In the genomic region with DNA sequence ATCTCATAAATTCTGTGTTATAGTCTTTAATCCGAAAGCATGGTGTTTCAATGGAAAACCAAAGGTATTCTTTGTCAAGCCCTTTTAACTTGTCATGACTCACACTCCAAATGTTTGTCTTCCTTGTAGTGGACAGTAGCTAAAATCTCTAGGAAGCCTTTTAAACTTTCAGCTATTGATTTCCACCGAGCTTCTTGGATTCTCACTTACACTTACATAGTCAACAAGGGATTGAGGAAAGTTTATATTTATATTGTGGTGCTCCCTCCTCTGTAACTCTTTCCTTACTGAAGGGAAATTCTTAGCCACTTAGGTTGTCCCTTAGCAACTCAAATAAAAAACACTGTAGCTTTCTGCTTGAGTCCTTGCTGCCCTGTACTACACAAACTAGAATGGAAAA, we compare ENCODE assay signal across 1 cellular context.
TF ChIP-seq lines count a peak whose summit lies in the region.

No MANE protein-coding gene starts in this region.

TF ChIP-seq in HepG2, 621 proteins besides CTCF, POLR2A, EP300 and RAD21:
- TF ChIP-seq ARNT (IDR thresholded peaks at IDR 0.05) (no peak), SOX13 (IDR thresholded peaks at IDR 0.05) (no peak), SOX13 (CRISPR knock-in tag; conservative IDR thresholded peaks at IDR 0.05 in 1 of 2, IDR thresholded peaks at IDR 0.05 in 1 of 2) (peak in 1 of 2 experiments; percentile 48; a peak in 2 of 4 replicates), ZC3H4 (CRISPR knock-in tag; IDR thresholded peaks at IDR 0.05; ENCODE audit: borderline replicate concordance) (no peak), HOXA5 (CRISPR knock-in tag; IDR thresholded peaks at IDR 0.05) (no peak), ZBTB39 (CRISPR knock-in tag; IDR thresholded peaks at IDR 0.05) (no peak), NFE2L2 (IDR thresholded peaks at IDR 0.05; ENCODE audit: low read length) (no peak), SIX1 (CRISPR knock-in tag; IDR thresholded peaks at IDR 0.05; ENCODE audit: borderline replicate concordance) (peak; percentile 27; the same call in 1 of the 2 replicates), BCL6 (CRISPR knock-in tag; IDR thresholded peaks at IDR 0.05) (peak; percentile 75), PPARG (CRISPR knock-in tag; conservative IDR thresholded peaks at IDR 0.05) (peak; percentile 26; the same call in 1 of the 2 replicates), CREM (IDR thresholded peaks at IDR 0.05) (peak; percentile 31; the same call in 1 of the 2 replicates), CREM (CRISPR knock-in tag; IDR thresholded peaks at IDR 0.05) (no peak), NFIC (IDR thresholded peaks at IDR 0.05; ENCODE audit: low read length) (peak; percentile 57; the same call in 1 of the 2 replicates), AHDC1 (CRISPR knock-in tag; IDR thresholded peaks at IDR 0.05; ENCODE audit: borderline replicate concordance) (peak; percentile 45; the same call in 1 of the 2 replicates), FOSL2 (CRISPR knock-in tag; IDR thresholded peaks at IDR 0.05) (peak; percentile 32; the same call in 1 of the 2 replicates), MIXL1 (CRISPR knock-in tag; IDR thresholded peaks at IDR 0.05) (0 out of 2 replicates have a peak, but pooled peaks have one; percentile 40), ZNF790 (CRISPR knock-in tag; IDR thresholded peaks at IDR 0.05; ENCODE audit: borderline replicate concordance) (no peak), NCOA2 (CRISPR knock-in tag; IDR thresholded peaks at IDR 0.05) (peak; percentile 35; the same call in 1 of the 2 replicates), TCF7 (IDR thresholded peaks at IDR 0.05; ENCODE audit: low read depth) (peak; percentile 59; the same call in 1 of the 2 replicates), HMG20B (CRISPR knock-in tag; conservative IDR thresholded peaks at IDR 0.05) (no peak), FOSL1 (CRISPR knock-in tag; IDR thresholded peaks at IDR 0.05; ENCODE audit: borderline replicate concordance) (peak; percentile 34; the same call in 1 of the 2 replicates), ELF3 (CRISPR knock-in tag; IDR thresholded peaks at IDR 0.05) (peak; percentile 50; the same call in 1 of the 2 replicates), ZNF652 (CRISPR knock-in tag; IDR thresholded peaks at IDR 0.05; ENCODE audit: borderline replicate concordance, low read depth) (peak; percentile 92), HMG20A (CRISPR knock-in tag; IDR thresholded peaks at IDR 0.05; ENCODE audit: borderline replicate concordance) (peak; percentile 20; the same call in 1 of the 2 replicates), RORA (CRISPR knock-in tag; IDR thresholded peaks at IDR 0.05) (no peak), FOXP1 (IDR thresholded peaks at IDR 0.05) (no peak), FOXP1 (CRISPR knock-in tag; IDR thresholded peaks at IDR 0.05) (peak; percentile 66; the same call in 1 of the 2 replicates), U2AF2 (IDR thresholded peaks at IDR 0.05; ENCODE audit: low read depth, low read length) (no peak), ISL2 (CRISPR knock-in tag; IDR thresholded peaks at IDR 0.05) (peak; percentile 55), ONECUT2 (CRISPR knock-in tag; IDR thresholded peaks at IDR 0.05) (peak; percentile 23; the same call in 1 of the 2 replicates), ZNF451 (CRISPR knock-in tag; IDR thresholded peaks at IDR 0.05) (no peak), ZNF263 (CRISPR knock-in tag; IDR thresholded peaks at IDR 0.05) (peak; percentile 55; the same call in 1 of the 2 replicates), ZNF644 (CRISPR knock-in tag; IDR thresholded peaks at IDR 0.05; ENCODE audit: low read depth) (0 out of 2 replicates have a peak, but pooled peaks have one; percentile 46), SOX5 (CRISPR knock-in tag; IDR thresholded peaks at IDR 0.05; ENCODE audit: borderline replicate concordance) (peak; percentile 57; the same call in 1 of the 2 replicates), HDAC2 (CRISPR knock-in tag; IDR thresholded peaks at IDR 0.05) (no peak), ZFAT (CRISPR knock-in tag; conservative IDR thresholded peaks at IDR 0.05) (no peak), GATAD2A (CRISPR knock-in tag; IDR thresholded peaks at IDR 0.05) (peak; percentile 47; the same call in 1 of the 2 replicates), RARA (CRISPR knock-in tag; IDR thresholded peaks at IDR 0.05) (peak; percentile 18; the same call in 1 of the 2 replicates), POGZ (CRISPR knock-in tag; IDR thresholded peaks at IDR 0.05) (no peak), SNAPC2 (CRISPR knock-in tag; IDR thresholded peaks at IDR 0.05) (no peak), CREB1 (IDR thresholded peaks at IDR 0.05) (no peak), CREB1 (CRISPR knock-in tag; IDR thresholded peaks at IDR 0.05) (no peak; the same call in 1 of the 2 replicates)
- TF ChIP-seq, protein P1, sequence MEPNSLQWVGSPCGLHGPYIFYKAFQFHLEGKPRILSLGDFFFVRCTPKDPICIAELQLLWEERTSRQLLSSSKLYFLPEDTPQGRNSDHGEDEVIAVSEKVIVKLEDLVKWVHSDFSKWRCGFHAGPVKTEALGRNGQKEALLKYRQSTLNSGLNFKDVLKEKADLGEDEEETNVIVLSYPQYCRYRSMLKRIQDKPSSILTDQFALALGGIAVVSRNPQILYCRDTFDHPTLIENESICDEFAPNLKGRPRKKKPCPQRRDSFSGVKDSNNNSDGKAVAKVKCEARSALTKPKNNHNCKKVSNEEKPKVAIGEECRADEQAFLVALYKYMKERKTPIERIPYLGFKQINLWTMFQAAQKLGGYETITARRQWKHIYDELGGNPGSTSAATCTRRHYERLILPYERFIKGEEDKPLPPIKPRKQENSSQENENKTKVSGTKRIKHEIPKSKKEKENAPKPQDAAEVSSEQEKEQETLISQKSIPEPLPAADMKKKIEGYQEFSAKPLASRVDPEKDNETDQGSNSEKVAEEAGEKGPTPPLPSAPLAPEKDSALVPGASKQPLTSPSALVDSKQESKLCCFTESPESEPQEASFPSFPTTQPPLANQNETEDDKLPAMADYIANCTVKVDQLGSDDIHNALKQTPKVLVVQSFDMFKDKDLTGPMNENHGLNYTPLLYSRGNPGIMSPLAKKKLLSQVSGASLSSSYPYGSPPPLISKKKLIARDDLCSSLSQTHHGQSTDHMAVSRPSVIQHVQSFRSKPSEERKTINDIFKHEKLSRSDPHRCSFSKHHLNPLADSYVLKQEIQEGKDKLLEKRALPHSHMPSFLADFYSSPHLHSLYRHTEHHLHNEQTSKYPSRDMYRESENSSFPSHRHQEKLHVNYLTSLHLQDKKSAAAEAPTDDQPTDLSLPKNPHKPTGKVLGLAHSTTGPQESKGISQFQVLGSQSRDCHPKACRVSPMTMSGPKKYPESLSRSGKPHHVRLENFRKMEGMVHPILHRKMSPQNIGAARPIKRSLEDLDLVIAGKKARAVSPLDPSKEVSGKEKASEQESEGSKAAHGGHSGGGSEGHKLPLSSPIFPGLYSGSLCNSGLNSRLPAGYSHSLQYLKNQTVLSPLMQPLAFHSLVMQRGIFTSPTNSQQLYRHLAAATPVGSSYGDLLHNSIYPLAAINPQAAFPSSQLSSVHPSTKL (CRISPR knock-in tag; IDR thresholded peaks at IDR 0.05), result peak; percentile 74
- TF ChIP-seq, protein P2, sequence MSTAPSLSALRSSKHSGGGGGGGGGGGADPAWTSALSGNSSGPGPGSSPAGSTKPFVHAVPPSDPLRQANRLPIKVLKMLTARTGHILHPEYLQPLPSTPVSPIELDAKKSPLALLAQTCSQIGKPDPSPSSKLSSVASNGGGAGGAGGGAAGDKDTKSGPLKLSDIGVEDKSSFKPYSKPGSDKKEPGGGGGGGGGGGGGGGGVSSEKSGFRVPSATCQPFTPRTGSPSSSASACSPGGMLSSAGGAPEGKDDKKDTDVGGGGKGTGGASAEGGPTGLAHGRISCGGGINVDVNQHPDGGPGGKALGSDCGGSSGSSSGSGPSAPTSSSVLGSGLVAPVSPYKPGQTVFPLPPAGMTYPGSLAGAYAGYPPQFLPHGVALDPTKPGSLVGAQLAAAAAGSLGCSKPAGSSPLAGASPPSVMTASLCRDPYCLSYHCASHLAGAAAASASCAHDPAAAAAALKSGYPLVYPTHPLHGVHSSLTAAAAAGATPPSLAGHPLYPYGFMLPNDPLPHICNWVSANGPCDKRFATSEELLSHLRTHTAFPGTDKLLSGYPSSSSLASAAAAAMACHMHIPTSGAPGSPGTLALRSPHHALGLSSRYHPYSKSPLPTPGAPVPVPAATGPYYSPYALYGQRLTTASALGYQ (CRISPR knock-in tag; IDR thresholded peaks at IDR 0.05), result peak; percentile 50; the same call in 1 of the 2 replicates
- TF ChIP-seq, protein P3, sequence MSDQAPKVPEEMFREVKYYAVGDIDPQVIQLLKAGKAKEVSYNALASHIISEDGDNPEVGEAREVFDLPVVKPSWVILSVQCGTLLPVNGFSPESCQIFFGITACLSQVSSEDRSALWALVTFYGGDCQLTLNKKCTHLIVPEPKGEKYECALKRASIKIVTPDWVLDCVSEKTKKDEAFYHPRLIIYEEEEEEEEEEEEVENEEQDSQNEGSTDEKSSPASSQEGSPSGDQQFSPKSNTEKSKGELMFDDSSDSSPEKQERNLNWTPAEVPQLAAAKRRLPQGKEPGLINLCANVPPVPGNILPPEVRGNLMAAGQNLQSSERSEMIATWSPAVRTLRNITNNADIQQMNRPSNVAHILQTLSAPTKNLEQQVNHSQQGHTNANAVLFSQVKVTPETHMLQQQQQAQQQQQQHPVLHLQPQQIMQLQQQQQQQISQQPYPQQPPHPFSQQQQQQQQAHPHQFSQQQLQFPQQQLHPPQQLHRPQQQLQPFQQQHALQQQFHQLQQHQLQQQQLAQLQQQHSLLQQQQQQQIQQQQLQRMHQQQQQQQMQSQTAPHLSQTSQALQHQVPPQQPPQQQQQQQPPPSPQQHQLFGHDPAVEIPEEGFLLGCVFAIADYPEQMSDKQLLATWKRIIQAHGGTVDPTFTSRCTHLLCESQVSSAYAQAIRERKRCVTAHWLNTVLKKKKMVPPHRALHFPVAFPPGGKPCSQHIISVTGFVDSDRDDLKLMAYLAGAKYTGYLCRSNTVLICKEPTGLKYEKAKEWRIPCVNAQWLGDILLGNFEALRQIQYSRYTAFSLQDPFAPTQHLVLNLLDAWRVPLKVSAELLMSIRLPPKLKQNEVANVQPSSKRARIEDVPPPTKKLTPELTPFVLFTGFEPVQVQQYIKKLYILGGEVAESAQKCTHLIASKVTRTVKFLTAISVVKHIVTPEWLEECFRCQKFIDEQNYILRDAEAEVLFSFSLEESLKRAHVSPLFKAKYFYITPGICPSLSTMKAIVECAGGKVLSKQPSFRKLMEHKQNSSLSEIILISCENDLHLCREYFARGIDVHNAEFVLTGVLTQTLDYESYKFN (CRISPR knock-in tag; conservative IDR thresholded peaks at IDR 0.05), result peak; percentile 61
- TF ChIP-seq, protein P4, sequence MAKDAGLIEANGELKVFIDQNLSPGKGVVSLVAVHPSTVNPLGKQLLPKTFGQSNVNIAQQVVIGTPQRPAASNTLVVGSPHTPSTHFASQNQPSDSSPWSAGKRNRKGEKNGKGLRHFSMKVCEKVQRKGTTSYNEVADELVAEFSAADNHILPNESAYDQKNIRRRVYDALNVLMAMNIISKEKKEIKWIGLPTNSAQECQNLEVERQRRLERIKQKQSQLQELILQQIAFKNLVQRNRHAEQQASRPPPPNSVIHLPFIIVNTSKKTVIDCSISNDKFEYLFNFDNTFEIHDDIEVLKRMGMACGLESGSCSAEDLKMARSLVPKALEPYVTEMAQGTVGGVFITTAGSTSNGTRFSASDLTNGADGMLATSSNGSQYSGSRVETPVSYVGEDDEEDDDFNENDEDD (CRISPR knock-in tag; IDR thresholded peaks at IDR 0.05; ENCODE audit: borderline replicate concordance), result no peak
